21 cellular contexts compared by ENCODE assay signal in the genomic region with DNA sequence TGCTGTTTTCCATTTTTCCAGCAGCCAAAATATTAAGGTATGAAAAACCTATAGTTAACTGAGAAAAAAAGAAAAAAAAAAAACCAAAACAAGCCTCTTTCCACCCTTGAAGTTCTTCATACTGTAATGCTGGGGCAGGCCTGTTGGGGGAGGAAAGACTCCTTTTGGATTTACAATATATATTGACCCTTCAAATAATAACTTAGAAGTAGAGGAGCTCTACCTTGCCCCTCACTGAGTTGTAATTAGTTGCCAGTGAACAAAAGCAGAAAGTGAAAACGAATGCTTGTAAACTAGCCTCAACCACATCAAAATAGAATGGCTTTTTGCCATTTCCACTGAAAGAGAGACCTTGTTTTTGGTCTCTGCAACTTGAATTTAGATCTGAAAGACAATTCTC.
DNase-seq lines count a peak whose midpoint lies in the region; ATAC-seq, FAIRE-seq and TF ChIP-seq lines count a peak whose summit lies in the region.
"Had no signal": no experiment of that assay in that cellular context is flagged by ENCODE, and none has a peak within 500 bp of the region (broad histone marks: within the 10 kb centered on the region; RNA-seq: fewer than 3 reads in every experiment).

No MANE protein-coding gene starts in this region.

- no peak overlapping the region for H3K23ac ChIP-seq in mesendoderm (ENCODE audit: low read length)

- no peaks in the 10 kb centered on the region for H4K20me1 ChIP-seq in HCT116 (ENCODE audit: insufficient read depth)
- H4K20me1 ChIP-seq in GM12878 (ENCODE audit: control insufficient read depth, insufficient read depth), result no peaks in the 10 kb centered on the region

- H3K18ac ChIP-seq in mesendoderm (ENCODE audit: low read length), result no peak overlapping the region

- no peak overlapping the region for H4K5ac ChIP-seq in mesendoderm (ENCODE audit: low read length)

- TF ChIP-seq RAD21 in HCT116 (IDR thresholded peaks at IDR 0.05; ENCODE audit: low read depth), result no peak
- TF ChIP-seq RAD21 in GM12878 (IDR thresholded peaks at IDR 0.05; ENCODE audit: insufficient read depth, low read depth, low read length), result no peak

- no peak overlapping the region for H2BK120ac ChIP-seq in mesendoderm (ENCODE audit: low read depth, low read length)

- no peak overlapping the region for H2AK5ac ChIP-seq in mesendoderm (ENCODE audit: low read length)

- H3K9me3 ChIP-seq in A673 (ENCODE audit: low read depth, low read length, poor library complexity, severe bottlenecking) (no peaks in the 10 kb centered on the region), HCT116 (ENCODE audit: control insufficient read depth in 1 of 2, insufficient read depth in 1 of 2, low read depth in 1 of 2, low read length in 2 of 2) (no peaks in the 10 kb centered on the region), GM12878 (replicated peaks; ENCODE audit: control insufficient read depth, insufficient read depth, low read length) (no peaks in the 10 kb centered on the region), thyroid gland (no peaks in the 10 kb centered on the region)
- H3K9me3 ChIP-seq: SJSA1 had no signal

- FAIRE-seq in GM12878 (lab: Jason Lieb, UNC), result no peak
- FAIRE-seq: GM12891, H54, RCC 7860 had no signal

- H3K4me3 ChIP-seq in A673 (ENCODE audit: low read depth, low read length, poor library complexity, severe bottlenecking) (no peak overlapping the region), HCT116 (replicated peaks in 1 of 2; ENCODE audit: low read depth in 1 of 2, low read length in 2 of 2) (no peak overlapping the region), GM12878 (no peak overlapping the region), mesendoderm (ENCODE audit: low read length) (no peak overlapping the region), thyroid gland (replicated peaks in 1 of 3) (no peak overlapping the region)
- H3K4me3 ChIP-seq: SJSA1 had no signal

- H3K27ac ChIP-seq in A673 (ENCODE audit: low read depth, low read length, poor library complexity, severe bottlenecking), result no peak overlapping the region
- H3K27ac ChIP-seq in HCT116 (ENCODE audit: low read depth, low read length), result no peak overlapping the region
- no peak overlapping the region for H3K27ac ChIP-seq in GM12878 (ENCODE audit: control insufficient read depth, insufficient read depth)
- no peak overlapping the region for H3K27ac ChIP-seq in mesendoderm (ENCODE audit: low read depth, low read length)
- H3K27ac ChIP-seq in thyroid gland, result no peak overlapping the region
- H3K27ac ChIP-seq: SJSA1 had no signal

- no peak overlapping the region for H2BK15ac ChIP-seq in mesendoderm (replicated peaks; ENCODE audit: low read depth)

- H3K36me3 ChIP-seq in A673 (ENCODE audit: insufficient read depth, low read length, poor library complexity, severe bottlenecking) (no peaks in the 10 kb centered on the region), HCT116 (ENCODE audit: control insufficient read depth in 1 of 2, insufficient read depth in 2 of 2, low read length in 2 of 2) (no peaks in the 10 kb centered on the region), GM12878 (ENCODE audit: control insufficient read depth in 2 of 2, insufficient read depth in 2 of 2, low read length in 1 of 2) (no peaks in the 10 kb centered on the region), mesendoderm (ENCODE audit: control insufficient read depth, insufficient read depth, low read length) (no peaks in the 10 kb centered on the region), thyroid gland (no peaks in the 10 kb centered on the region)
- H3K36me3 ChIP-seq: SJSA1 had no signal

- H3K4me1 ChIP-seq in A673 (ENCODE audit: insufficient read depth, low read length, poor library complexity, severe bottlenecking) (no peaks in the 10 kb centered on the region), HCT116 (ENCODE audit: control insufficient read depth in 1 of 2, insufficient read depth in 2 of 2, low read length in 2 of 2) (no peaks in the 10 kb centered on the region), GM12878 (ENCODE audit: control insufficient read depth, insufficient read depth, low read length) (no peaks in the 10 kb centered on the region), mesendoderm (ENCODE audit: control insufficient read depth, low read depth, low read length) (no peaks in the 10 kb centered on the region), thyroid gland (no peaks in the 10 kb centered on the region)
- H3K4me1 ChIP-seq: SJSA1 had no signal

- no peaks in the 10 kb centered on the region for H3K79me1 ChIP-seq in mesendoderm (ENCODE audit: low read length)

- intact Hi-C loops in A673 (cut with micrococcal nuclease; ENCODE audit: unreplicated experiment) (no loop called here), HCT116 (cut with micrococcal nuclease) (no loop called here), GM12878 (cut with micrococcal nuclease; ENCODE audit: unreplicated experiment) (no loop called here), thyroid gland (cut with DNase I) (no loop called here)

- in situ Hi-C loops in GM12878 (cut with MboI), result no loop called here

- 0% methylated on average over 1 of the region's 1 CpG for WGBS in GM12878 (ENCODE audit: insufficient coverage, insufficient replicate concordance, low lambda C conversion rate, missing lambda C conversion rate)
- no CpG with 5 or more reads among the region's 1 CpG for WGBS in mesendoderm (ENCODE audit: extremely low coverage, insufficient coverage, low lambda C conversion rate)
- 58 to 71% methylated on average over 1 of the region's 1 CpG for WGBS in thyroid gland, 2 donors

- POLR2A ChIA-PET in A673 (lab: Charles Lee; ENCODE audit: low non-redundant PET), result no interaction called here
- POLR2A ChIA-PET in HCT116 (lab: Charles Lee), result no interaction called here
- POLR2A ChIA-PET in GM12878 (lab: Charles Lee), result interaction anchor here (0.7 kb wide), 1 partner anchor 485 kb away, joined by 3 read pairs; no protein-coding TSS in a partner anchor

- SMC1A ChIA-PET in GM12878 (lab: Charles Lee; ENCODE audit: uncharacterized antibody, unreplicated experiment), result interaction anchor here (0.6 kb wide), 1 partner anchor 569 kb away, joined by 3 read pairs; no protein-coding TSS in a partner anchor

- no peaks in the 10 kb centered on the region for H3K27me3 ChIP-seq in A673 (replicated peaks; ENCODE audit: insufficient read depth, low read depth, low read length, poor library complexity)
- H3K27me3 ChIP-seq in HCT116 (ENCODE audit: insufficient read depth, low read length), result no peaks in the 10 kb centered on the region
- no peaks in the 10 kb centered on the region for H3K27me3 ChIP-seq in GM12878 (replicated peaks in 1 of 2; ENCODE audit: control insufficient read depth in 2 of 2, insufficient read depth in 2 of 2, low read length in 1 of 2)
- H3K27me3 ChIP-seq in mesendoderm (ENCODE audit: insufficient read depth, low read length, poor library complexity), result no peaks in the 10 kb centered on the region
- H3K27me3 ChIP-seq in thyroid gland, result no peaks in the 10 kb centered on the region
- H3K27me3 ChIP-seq: SJSA1 had no signal

- no peak overlapping the region for H4K8ac ChIP-seq in mesendoderm (ENCODE audit: low read depth, low read length)

- no peak overlapping the region for H3K56ac ChIP-seq in mesendoderm (ENCODE audit: low read length)

- H3K4me2 ChIP-seq in HCT116 (ENCODE audit: low read length), result no peak overlapping the region
- no peak overlapping the region for H3K4me2 ChIP-seq in GM12878 (ENCODE audit: control insufficient read depth, insufficient read depth)
- H3K4me2 ChIP-seq in mesendoderm (ENCODE audit: low read length), result no peak overlapping the region

- BruUV-seq in A673 (replicated peaks; lab: Mats Ljungman, UMichigan) (no TSS peak), HCT116 (replicated peaks; lab: Mats Ljungman, UMichigan) (no TSS peak), GM12878 (replicated peaks; lab: Mats Ljungman, UMichigan) (no TSS peak)

- TF ChIP-seq POLR2A in HCT116 (IDR thresholded peaks at IDR 0.05; ENCODE audit: borderline replicate concordance, extremely low read depth, insufficient read depth, insufficient read length), result no peak
- no peak for TF ChIP-seq POLR2A in GM12878 (IDR thresholded peaks at IDR 0.05; ENCODE audit: low read depth, low read length)
- no peak for TF ChIP-seq POLR2A in thyroid gland (IDR thresholded peaks at IDR 0.05)

- no peaks in the 10 kb centered on the region for H3K79me2 ChIP-seq in HCT116 (ENCODE audit: insufficient read depth, low read length)
- no peaks in the 10 kb centered on the region for H3K79me2 ChIP-seq in GM12878 (ENCODE audit: control insufficient read depth, insufficient read depth, low read length)
- no peaks in the 10 kb centered on the region for H3K79me2 ChIP-seq in mesendoderm (ENCODE audit: control insufficient read depth, insufficient read depth, low read length)

- RAD21 ChIA-PET in HCT116 (lab: Charles Lee; ENCODE audit: low non-redundant PET in 1 of 2, low total read pairs in 2 of 2, uncharacterized antibody in 2 of 2, unreplicated experiment in 2 of 2), result no interaction called here
- RAD21 ChIA-PET in GM12878 (lab: Charles Lee; ENCODE audit: unreplicated experiment), result no interaction called here

- H2BK5ac ChIP-seq in mesendoderm (ENCODE audit: low read length), result no peak overlapping the region

- no peak for TF ChIP-seq EP300 in GM12878 (IDR thresholded peaks at IDR 0.05; ENCODE audit: borderline replicate concordance in 1 of 2, control insufficient read depth in 1 of 2, low read depth in 2 of 2, low read length in 2 of 2)

- TF ChIP-seq CTCF in A673 (conservative IDR thresholded peaks at IDR 0.05; ENCODE audit: low read depth, low read length) (peak; percentile 37; the same call in 1 of the 2 replicates), HCT116 (IDR thresholded peaks at IDR 0.05 in 2 of 3, conservative IDR thresholded peaks at IDR 0.05 in 1 of 3; ENCODE audit: borderline replicate concordance in 1 of 3, insufficient read depth in 1 of 3, low read depth in 2 of 3, low read length in 2 of 3) (peak in 2 of 3 experiments; percentile 3 to 30; a peak in 2 of 6 replicates), GM12878 (IDR thresholded peaks at IDR 0.05 in 2 of 3, conservative IDR thresholded peaks at IDR 0.05 in 1 of 3; ENCODE audit: control insufficient read depth in 2 of 3, extremely low read depth in 1 of 3, insufficient read depth in 1 of 3, low read depth in 3 of 3, low read length in 3 of 3) (no peak), thyroid gland (IDR thresholded peaks at IDR 0.05) (no peak)

- no peaks in the 10 kb centered on the region for H3K9me2 ChIP-seq in HCT116 (ENCODE audit: insufficient read depth)

- no peak overlapping the region for H3K4ac ChIP-seq in mesendoderm (ENCODE audit: low read depth, low read length)

- ATAC-seq in HCT116 (no peak), GM12878 (peak; percentile 37)

- CTCF ChIA-PET in A673 (lab: Charles Lee) (no interaction called here), HCT116 (lab: Charles Lee) (no interaction called here), GM12878 (lab: Yijun Ruan, JAX) (interaction anchor here (0.7 kb wide), 2 partner anchors 308 to 748 kb away, joined by 3 to 4 read pairs; no protein-coding TSS in a partner anchor)

- DNase-seq in A673 (ENCODE audit: low spot score), result no peak
- DNase-seq in HCT116 (ENCODE audit: low read depth, low spot score), result no peak
- no peak for DNase-seq in GM12878 (ENCODE audit: low read depth, low spot score)
- peak; percentile 12 for DNase-seq in mesendoderm
- DNase-seq in thyroid gland, result no peak
- DNase-seq in D341Med (ENCODE audit: low spot score), result no peak
- DNase-seq in NCI-H2029 (lab: John Stamatoyannopoulos, UW), result no peak
- DNase-seq: 8988T, DMS79 treated with DMSO at 0.1 percent for 48 hours, KBM-7, NCI-H1105 treated with DMSO at 0.1 percent for 48 hours, NCI-H2081, NCI-H2171, NCI-H345, NCI-H524, NCI-H774, T-helper 1 cell had no signal

- H2AFZ ChIP-seq in HCT116 (ENCODE audit: low read depth, low read length, poor library complexity, severe bottlenecking), result no peak overlapping the region
- no peak overlapping the region for H2AFZ ChIP-seq in GM12878 (ENCODE audit: control insufficient read depth, low read depth, low read length)

- H3K9ac ChIP-seq in HCT116 (ENCODE audit: low read length) (no peak overlapping the region), GM12878 (ENCODE audit: control insufficient read depth, insufficient read depth, low read length) (no peak overlapping the region), mesendoderm (ENCODE audit: low read length) (no peak overlapping the region)

Comparison
In these comparisons a context has a peak if more than half of its experiments do, and no peak if none do; other contexts are left out.
1. CTCF ChIP-seq: peak in A673 (single experiment) and HCT116 (2 of 3); none in GM12878 (0 of 3) and thyroid gland (0 of 6).